9 cellular contexts compared by ENCODE assay signal in the genomic region with DNA sequence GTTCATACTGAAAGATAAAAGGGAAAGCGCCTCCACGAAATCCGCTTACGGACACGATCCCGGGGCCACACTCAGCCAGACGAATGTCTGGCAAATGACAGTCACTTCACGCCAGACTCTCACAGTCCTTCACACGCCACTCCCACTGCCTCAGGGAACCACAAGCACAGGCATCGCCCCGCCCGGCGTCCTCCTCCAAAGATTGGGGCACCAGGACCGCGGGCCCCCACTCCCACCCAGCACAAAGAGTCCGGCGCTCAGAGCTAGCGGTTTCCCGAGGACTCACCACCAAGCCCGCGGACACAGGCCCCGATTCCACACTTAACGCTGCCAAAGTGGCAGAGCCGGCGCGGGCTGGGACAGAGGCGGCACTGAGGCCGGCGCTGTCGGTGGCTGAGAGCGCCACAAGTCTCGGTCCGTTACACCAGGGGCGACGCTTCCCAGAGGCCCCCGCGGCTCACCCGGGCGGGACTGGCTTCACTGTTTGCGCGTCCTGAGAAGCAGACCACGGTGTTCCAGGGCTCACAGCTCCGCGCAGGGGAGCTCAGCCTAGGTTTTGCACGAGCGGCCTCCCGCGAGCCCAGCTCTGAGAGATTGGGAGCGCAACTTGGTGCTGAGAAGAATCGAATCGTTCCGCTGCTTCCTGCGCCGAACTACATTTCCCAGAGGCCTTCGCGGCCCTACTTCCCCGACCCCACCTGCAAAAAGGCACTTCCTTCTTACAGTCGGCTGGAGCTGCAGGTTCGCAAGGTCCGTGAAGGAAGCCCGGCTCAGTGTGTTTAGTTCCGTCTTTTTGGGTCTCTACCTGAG. TPM values are rescaled to one million over a fixed set of nuclear protein-coding genes. Genes with fewer than 3 reads are reported as not detected.
A peak's percentile ranks its signal among the peaks of the same experiment; 100 is the strongest.
DNase-seq lines count a peak whose midpoint lies in the region; ATAC-seq, FAIRE-seq and TF ChIP-seq lines count a peak whose summit lies in the region.
"Had no signal": no experiment of that assay in that cellular context is flagged by ENCODE, and none has a peak within 500 bp of the region (broad histone marks: within the 10 kb centered on the region; RNA-seq: fewer than 3 reads in every experiment).

TSS of gene ZNF569 (minus strand) at position 647 of the 810 bp plus-strand sequence. CDS start 22,523 bp downstream, outside the sequence.

- H3K4me1 ChIP-seq in ACC112 (ENCODE audit: control insufficient read depth, insufficient read depth, low read length, unreplicated experiment) (peaks cover 12% of the 10 kb centered on the region), kidney (ENCODE audit: control insufficient read depth in 1 of 2, insufficient read depth in 1 of 2, low read depth in 1 of 2, low read length in 2 of 2) (peaks cover 7 to 11% of the 10 kb centered on the region in 2 donors)

- H3K36me3 ChIP-seq in ACC112 (ENCODE audit: insufficient read depth, low read length), result peaks cover 27% of the 10 kb centered on the region
- peaks cover 7 to 11% of the 10 kb centered on the region in 2 donors for H3K36me3 ChIP-seq in kidney (ENCODE audit: control insufficient read depth in 1 of 2, insufficient read depth in 2 of 2, low read length in 2 of 2)

- no peaks in the 10 kb centered on the region for H3K27me3 ChIP-seq in ACC112 (ENCODE audit: insufficient read depth, low read length)

- DNase-seq in NCI-H226 (peak; percentile 70), cerebellum (ENCODE audit: low spot score) (peak; percentile 92), kidney (peak; percentile 95)
- peak; percentile 84 for DNase-seq in activated CD4-positive, alpha-beta T cell treated with anti-CD3 and anti-CD28 coated beads for 1 hour
- peak; percentile 75 to 80 for DNase-seq in stimulated activated CD4-positive, alpha-beta T cell treated with anti-CD3 and anti-CD28 coated beads, Interleukin-15, amount 100 ng/mL, for 1 hour (ENCODE audit: low read depth in 1 of 2, low spot score in 1 of 2)

- TF ChIP-seq CTCF in kidney (IDR thresholded peaks at IDR 0.05; ENCODE audit: borderline replicate concordance, extremely low read depth, insufficient read depth), result no peak

- H3K9ac ChIP-seq in kidney (ENCODE audit: low read length in 2 of 2), result peak within 1 kb of the TSS; percentile 80 to 84

- peak; percentile 66 for ATAC-seq in GM18870 (IDR thresholded peaks at IDR 0.05; ENCODE audit: unreplicated experiment)
- ATAC-seq in HG03135 (IDR thresholded peaks at IDR 0.05; ENCODE audit: unreplicated experiment), result peak; percentile 68
- ATAC-seq: HCT116 had no signal

- H3K4me3 ChIP-seq in ACC112 (ENCODE audit: low read depth, low read length) (peak within 1 kb of the TSS; percentile 97), kidney (ENCODE audit: low read length in 2 of 2) (peak within 1 kb of the TSS; percentile 94 to 98)

- FAIRE-seq in kidney (lab: Jason Lieb, UNC), result no peak

- peak within 1 kb of the TSS; percentile 94 for H2AFZ ChIP-seq in ACC112 (ENCODE audit: low read length, unreplicated experiment)

- peaks cover 5 to 9% of the 10 kb centered on the region in 2 donors for H3K9me3 ChIP-seq in kidney (ENCODE audit: control insufficient read depth in 1 of 2, low read length in 2 of 2)

- intact Hi-C loops in kidney (cut with DNase I), result no loop called here

- H3K79me2 ChIP-seq in ACC112 (ENCODE audit: control insufficient read depth, insufficient read depth, low read length, unreplicated experiment), result peaks cover 10% of the 10 kb centered on the region

- peak within 1 kb of the TSS; percentile 52 for H3K27ac ChIP-seq in ACC112 (ENCODE audit: low read depth, low read length)
- H3K27ac ChIP-seq in kidney (ENCODE audit: low read depth in 2 of 2, low read length in 2 of 2), result peak within 1 kb of the TSS; percentile 87 to 95

RNA-seq across cellular contexts. Expression of gene ZNF569, which starts in this region (rescaled TPM):
- total RNA-seq in cerebellum (27.1 TPM), kidney (6.9 TPM)
- 2.7 TPM for polyA plus RNA-seq in kidney (ENCODE audit: insufficient read depth, low read depth, low replicate concordance)

Comparison
In these comparisons a context has a peak if more than half of its experiments do, and no peak if none do; other contexts are left out.
1. Peak in every context shown above with its lines: DNase-seq, ATAC-seq, H3K4me3 ChIP-seq and H3K27ac ChIP-seq.